ENCODE assay signal across 12 cellular contexts in the genomic region with DNA sequence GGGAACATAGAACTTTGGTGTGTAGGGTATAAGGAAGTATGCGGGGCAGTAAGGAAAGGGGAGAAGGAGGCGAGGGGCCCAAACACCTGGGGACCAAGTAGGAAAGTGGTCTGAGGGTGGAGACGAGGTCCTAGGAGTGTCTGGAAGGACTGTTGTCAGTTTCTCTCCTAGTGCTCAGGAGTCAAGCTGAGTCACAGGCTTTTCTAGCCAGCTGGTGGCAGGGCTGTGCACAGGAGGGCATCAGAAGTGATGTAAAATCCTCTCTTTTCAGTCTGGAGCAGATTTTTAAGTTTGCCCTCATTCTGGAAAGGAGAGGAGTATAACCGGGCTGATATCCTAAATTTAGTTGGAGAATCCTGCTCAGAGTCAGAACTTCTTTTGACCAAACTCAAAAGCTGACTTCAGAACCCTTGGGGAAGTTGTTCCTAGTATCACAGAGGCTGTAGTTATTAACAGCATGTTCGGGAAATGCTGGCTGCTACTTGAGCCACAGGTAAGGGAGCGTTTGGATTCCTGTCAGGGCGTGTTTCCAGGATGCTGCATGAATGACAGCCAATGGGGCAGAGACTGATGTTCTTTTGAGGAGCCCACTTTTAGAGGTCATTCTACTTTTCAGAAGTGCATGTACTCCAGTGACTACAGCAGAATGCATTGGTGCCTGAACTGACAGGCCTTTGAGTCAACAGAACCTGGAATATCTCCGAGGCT.
"Had no signal": no experiment of that assay in that cellular context is flagged by ENCODE, and none has a peak within 500 bp of the region (broad histone marks: within the 10 kb centered on the region; RNA-seq: fewer than 3 reads in every experiment).

No MANE protein-coding gene starts in this region.

- H3K36me3 ChIP-seq: pancreas had no signal

- ATAC-seq: activated T-helper 17 cell treated with anti-CD3 and anti-CD28 coated beads, Interleukin-2, amount 50 U/mL, for 72 hours; heart left ventricle; left ventricle myocardium superior had no signal

- H3K9ac ChIP-seq: neural progenitor cell had no signal

- H3K4me3 ChIP-seq: heart left ventricle, neural progenitor cell, pancreas, stomach, tibial nerve, vagina had no signal

- H3K9me3 ChIP-seq: heart left ventricle, pancreas, stomach, tibial nerve, vagina had no signal

- H3K4me2 ChIP-seq: neural progenitor cell had no signal

- H3K27ac ChIP-seq: neural progenitor cell, tibial nerve, vagina had no signal

- DNase-seq: activated B cell treated with CpG ODN at 0.5 μM for 24 hours; activated CD4-positive, alpha-beta T cell treated with anti-CD3 and anti-CD28 coated beads, Interleukin-2, amount 10 ng/mL, durations not matched to agents 24 days and 14 days; activated naive CD4-positive, alpha-beta T cell treated with anti-CD3 and anti-CD28 coated beads, Interleukin-2, amount 10 ng/mL, durations not matched to agents 7 days and 5 days; heart left ventricle; left ventricle myocardium superior; pancreas; stimulated activated CD4-positive, alpha-beta T cell treated with anti-CD3 and anti-CD28 coated beads, Interleukin-4, amount 100 ng/mL, for 4 hours; stomach had no signal

- H2AFZ ChIP-seq: neural progenitor cell had no signal

- H3K27me3 ChIP-seq: heart left ventricle, neural progenitor cell, pancreas, stomach, tibial nerve, vagina had no signal
